Comparison of ENCODE assay signal across 2 cellular contexts in genomic region chr1:91578320-91579109, GRCh38.
TF ChIP-seq lines count a peak whose summit lies in the region.

No MANE protein-coding gene starts in this region.

TF ChIP-seq in HEK293, 187 proteins besides CTCF, POLR2A, EP300 and RAD21:
- TF ChIP-seq HIC1 (tag by site-specific recombination; IDR thresholded peaks at IDR 0.05), result no peak
- no peak for TF ChIP-seq ZNF354C (tag by site-specific recombination; IDR thresholded peaks at IDR 0.05; ENCODE audit: borderline replicate concordance, low read depth)
- no peak for TF ChIP-seq ZNF791 (tag by site-specific recombination; IDR thresholded peaks at IDR 0.05)
- TF ChIP-seq AEBP2 (tag by site-specific recombination; IDR thresholded peaks at IDR 0.05; ENCODE audit: borderline replicate concordance), result no peak
- peak; percentile 78 for TF ChIP-seq WT1 (tag by site-specific recombination; IDR thresholded peaks at IDR 0.05)

TF ChIP-seq in H1, 55 proteins besides CTCF, POLR2A, EP300 and RAD21:
- TF ChIP-seq CBX5 (IDR thresholded peaks at IDR 0.05; ENCODE audit: low read depth, low read length), result no peak
- TF ChIP-seq MAFK (IDR thresholded peaks at IDR 0.05; ENCODE audit: low read depth, low read length), result no peak
TF ChIP-seq in H1: peak in this region for 0.
